In the genomic region with DNA sequence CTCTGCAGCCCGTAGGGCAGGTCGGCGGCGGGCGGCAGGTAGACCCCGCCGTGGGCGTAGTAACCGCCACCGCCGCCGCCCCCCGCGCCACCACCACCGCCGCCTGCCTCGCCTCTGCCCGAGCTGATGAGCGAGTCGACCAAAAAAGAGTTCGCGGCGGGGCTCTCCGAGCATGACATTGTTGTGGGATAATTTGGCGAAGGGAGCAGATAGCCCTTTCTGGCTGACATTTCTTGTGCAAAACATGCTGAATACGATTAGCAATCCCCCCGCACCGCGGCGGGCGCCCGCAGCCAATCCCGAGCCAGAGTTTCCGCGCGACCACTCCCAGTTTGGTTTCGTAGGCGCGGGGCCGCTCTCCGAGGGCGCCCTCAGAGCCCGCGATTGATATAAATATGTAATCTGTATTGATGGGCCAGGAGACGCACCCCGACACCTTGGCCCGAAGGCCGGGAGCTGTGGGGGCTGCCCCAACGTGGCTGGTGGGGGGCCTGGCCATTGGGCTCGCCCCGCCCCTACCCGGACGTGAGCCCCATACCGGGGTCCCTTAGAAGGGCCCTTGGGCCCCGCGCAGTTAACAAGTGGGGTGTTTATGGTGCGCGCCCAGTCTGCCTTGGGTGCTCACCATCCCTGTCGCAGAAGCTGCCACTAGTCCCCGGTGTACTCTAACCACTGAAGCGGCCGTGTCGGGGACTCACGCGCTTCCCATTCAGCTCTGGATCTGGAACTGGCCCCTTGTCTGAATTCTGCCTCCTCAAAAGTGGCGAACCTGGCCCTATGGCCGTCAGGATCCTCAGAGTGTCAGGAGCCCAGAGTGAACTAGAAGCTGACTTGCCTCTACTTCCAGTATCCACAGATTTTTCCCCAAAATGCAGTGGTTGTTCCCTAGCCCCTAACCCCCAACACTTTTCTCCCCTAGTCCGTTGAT, we compare ENCODE assay signal across 8 cellular contexts. TPM values are rescaled to one million over a fixed set of nuclear protein-coding genes. Genes with fewer than 3 reads are reported as not detected.
A peak's percentile ranks its signal among the peaks of the same experiment; 100 is the strongest.
DNase-seq lines count a peak whose midpoint lies in the region; ATAC-seq and TF ChIP-seq lines count a peak whose summit lies in the region.

A gene (minus strand): TSS at position 244 of the 928 bp plus-strand sequence. CDS start 14 bp downstream, at position 230.

- intact Hi-C loops in ascending aorta (cut with DNase I): no loop called here

- peaks cover 78% of the 10 kb centered on the region for H4K20me1 ChIP-seq in Loucy (ENCODE audit: insufficient read depth, low read length, poor library complexity, severe bottlenecking)

- H3K4me1 ChIP-seq in Loucy (ENCODE audit: insufficient read depth, low read length, poor library complexity, severe bottlenecking) (peaks cover 28% of the 10 kb centered on the region), ascending aorta (peaks cover 0 to 19% of the 10 kb centered on the region in 2 donors), mucosa of rectum (ENCODE audit: control insufficient read depth in 2 of 2, insufficient read depth in 2 of 2, low read length in 2 of 2) (peaks cover 26 to 48% of the 10 kb centered on the region in 2 donors)

- H3K27me3 ChIP-seq in Loucy (ENCODE audit: insufficient read depth, low read length, poor library complexity, severe bottlenecking) (peaks cover 52% of the 10 kb centered on the region), ascending aorta (peaks cover 52% of the 10 kb centered on the region), mucosa of rectum (ENCODE audit: control insufficient read depth in 2 of 2, insufficient read depth in 2 of 2, low read length in 2 of 2) (peaks cover 0 to 13% of the 10 kb centered on the region in 2 donors)

- H2AFZ ChIP-seq in Loucy (ENCODE audit: low read length): no peak within 1 kb of the TSS

- H3K4me3 ChIP-seq in Loucy (ENCODE audit: low read length, poor library complexity, severe bottlenecking) (peak within 1 kb of the TSS; percentile 94), ascending aorta (peak within 1 kb of the TSS; percentile 55 to 71), mucosa of rectum (ENCODE audit: low read length in 2 of 2) (peak within 1 kb of the TSS; percentile 64 to 79)

- DNase-seq in COLO668 (lab: John Stamatoyannopoulos, UW; ENCODE audit: unreplicated experiment) (peak; percentile 84), ascending aorta (ENCODE audit: low spot score in 2 of 2) (peak in 1 of 2 donors; percentile 62), AML-193 (lab: John Stamatoyannopoulos, UW) (no peak), CD1c-positive myeloid dendritic cell (ENCODE audit: extremely low spot score) (no peak)

- no peak for TF ChIP-seq CTCF in Loucy (conservative IDR thresholded peaks at IDR 0.05; ENCODE audit: low read length)
- no peak for TF ChIP-seq CTCF in ascending aorta (IDR thresholded peaks at IDR 0.05)

- peak within 1 kb of the TSS in 1 of 2 donors; percentile 37 for H3K27ac ChIP-seq in ascending aorta
- H3K27ac ChIP-seq in mucosa of rectum (ENCODE audit: low read depth in 2 of 2, low read length in 2 of 2): peak within 1 kb of the TSS; percentile 96

- peaks cover 100% of the 10 kb centered on the region for H3K79me2 ChIP-seq in Loucy (ENCODE audit: insufficient read depth, low read length)

- H3K9ac ChIP-seq in Loucy (ENCODE audit: low read depth, low read length, poor library complexity, severe bottlenecking) (peak within 1 kb of the TSS; percentile 99), mucosa of rectum (ENCODE audit: low read depth in 1 of 2, low read length in 2 of 2) (peak within 1 kb of the TSS; percentile 92 to 96)

- H3K4me2 ChIP-seq in Loucy (ENCODE audit: low read depth, low read length, poor library complexity, severe bottlenecking): peak within 1 kb of the TSS; percentile 98

- ATAC-seq in GM19395 (IDR thresholded peaks at IDR 0.05; ENCODE audit: unreplicated experiment) (no peak), HG03045 (IDR thresholded peaks at IDR 0.05; ENCODE audit: unreplicated experiment) (no peak)

- H3K36me3 ChIP-seq in Loucy (ENCODE audit: insufficient read depth, low read length) (peaks cover 24% of the 10 kb centered on the region), ascending aorta (no peaks in the 10 kb centered on the region), mucosa of rectum (ENCODE audit: control insufficient read depth in 2 of 2, insufficient read depth in 2 of 2, low read length in 2 of 2) (no peaks in the 10 kb centered on the region)

- H3K9me3 ChIP-seq in Loucy (ENCODE audit: insufficient read depth, low read depth, low read length) (no peaks in the 10 kb centered on the region), ascending aorta (no peaks in the 10 kb centered on the region), mucosa of rectum (ENCODE audit: control insufficient read depth in 2 of 2, low read length in 2 of 2) (no peaks in the 10 kb centered on the region)

- no peaks in the 10 kb centered on the region for H3K9me2 ChIP-seq in Loucy (replicated peaks; ENCODE audit: low read depth, low read length)

- H3F3A ChIP-seq in Loucy (ENCODE audit: low read depth): 0 out of 2 replicates have a peak, but pooled peaks cover 3% of the 10 kb centered on the region

RNA-seq across cellular contexts. Expression of the gene that starts here (rescaled TPM):
- not detected for total RNA-seq in ascending aorta
